9 cellular contexts compared by ENCODE assay signal in the genomic region with DNA sequence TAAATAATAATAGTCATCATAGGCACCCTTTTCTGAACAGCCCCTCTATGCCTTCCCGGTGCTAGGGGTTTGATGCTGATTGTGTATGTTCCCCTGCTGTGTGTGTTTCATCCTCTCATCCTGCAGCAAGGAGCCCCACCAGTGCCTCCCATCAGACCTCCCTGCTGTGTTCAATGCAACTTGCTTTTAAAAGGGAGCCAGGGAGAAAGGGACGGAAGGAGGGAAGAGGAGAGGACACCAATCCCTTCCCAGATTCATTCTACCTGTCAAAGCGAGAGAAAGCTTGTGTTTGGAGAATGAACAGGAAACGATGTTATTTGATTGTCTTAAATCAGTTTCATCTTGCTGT.
DNase-seq lines count a peak whose midpoint lies in the region; ATAC-seq and TF ChIP-seq lines count a peak whose summit lies in the region.
"Had no signal": no experiment of that assay in that cellular context is flagged by ENCODE, and none has a peak within 500 bp of the region (broad histone marks: within the 10 kb centered on the region; RNA-seq: fewer than 3 reads in every experiment).

No MANE protein-coding gene starts in this region.

- no peak for TF ChIP-seq POLR2A in tibial nerve (IDR thresholded peaks at IDR 0.05)

- POLR2A ChIA-PET in AG04450 (lab: Yijun Ruan, JAX) = no interaction called here

- 39 to 50% methylated on average over 4 of the region's 4 CpGs for WGBS in tibial nerve, 2 donors

- H3K4me1 ChIP-seq in HUES48 (ENCODE audit: control insufficient read depth, insufficient read depth, low read length) (peaks cover 8% of the 10 kb centered on the region; the same call in 1 of the 2 replicates), tibial nerve (peaks cover 0 to 8% (median 3%) of the 10 kb centered on the region in 4 donors)

- TF ChIP-seq CTCF in AG04450 (IDR thresholded peaks at IDR 0.05; ENCODE audit: low read depth, low read length) (no peak), tibial nerve (IDR thresholded peaks at IDR 0.05) (no peak)

- CTCF ChIA-PET in AG04450 (lab: Charles Lee) = interaction anchor here (0.8 to 1.3 kb wide), 3 partner anchors 11 to 463 kb away, joined by 3 read pairs; no protein-coding TSS in a partner anchor

- peak overlapping the region; percentile 77 for H3K27ac ChIP-seq in AG04450 (ENCODE audit: low read depth, low read length)
- no peak overlapping the region for H3K27ac ChIP-seq in HUES48 (ENCODE audit: low read depth, low read length)
- peak overlapping the region; percentile 62 to 86 (median 71) for H3K27ac ChIP-seq in tibial nerve
- H3K27ac ChIP-seq: epithelial cell of prostate had no signal

- no peaks in the 10 kb centered on the region for H3K9me3 ChIP-seq in AG04450 (ENCODE audit: control insufficient read depth, insufficient read depth, low read length)
- H3K9me3 ChIP-seq in HUES48 (ENCODE audit: control insufficient read depth, insufficient read depth, low read length) = no peaks in the 10 kb centered on the region
- H3K9me3 ChIP-seq in tibial nerve = peaks cover 0 to 3% (median 0%) of the 10 kb centered on the region in 4 donors

- H3K36me3 ChIP-seq in HUES48 (ENCODE audit: control insufficient read depth, insufficient read depth, low read length) (no peaks in the 10 kb centered on the region), tibial nerve (no peaks in the 10 kb centered on the region)

- H3K9ac ChIP-seq in HUES48 (ENCODE audit: low read depth, low read length) = no peak overlapping the region

- H3K27me3 ChIP-seq in AG04450 (ENCODE audit: control insufficient read depth, insufficient read depth, low read length) (no peaks in the 10 kb centered on the region), HUES48 (ENCODE audit: control insufficient read depth, insufficient read depth, low read length) (no peaks in the 10 kb centered on the region), tibial nerve (no peaks in the 10 kb centered on the region)

- TF ChIP-seq EP300 in tibial nerve (IDR thresholded peaks at IDR 0.05) = no peak

- H3K4me3 ChIP-seq in AG04450 (ENCODE audit: low read depth, low read length) = peak overlapping the region; percentile 36; the same call in 1 of the 2 replicates
- peak overlapping the region; percentile 62 for H3K4me3 ChIP-seq in HUES48 (ENCODE audit: low read depth, low read length)
- H3K4me3 ChIP-seq in tibial nerve = peak overlapping the region; percentile 29 to 51 (median 38)

- DNase-seq in AG04450 (ENCODE audit: low read depth, low spot score) (no peak), amniotic epithelial cell (ENCODE audit: low read depth) (peak; percentile 12), islet precursor cell (peak; percentile 62), tibial nerve (ENCODE audit: low spot score in 2 of 2) (peak in 1 of 2 donors; percentile 22), H4 (ENCODE audit: low spot score) (no peak)
- no peak for DNase-seq in activated naive CD4-positive, alpha-beta T cell (lab: John Stamatoyannopoulos, UW)

- peak; percentile 17 for ATAC-seq in GM19372 (IDR thresholded peaks at IDR 0.05; ENCODE audit: low read depth, unreplicated experiment)

Comparison
In these comparisons a context has a peak if more than half of its experiments do, and no peak if none do; other contexts are left out.
1. DNase-seq: peak in amniotic epithelial cell (single experiment) and islet precursor cell (single experiment); none in AG04450 (single experiment), H4 (single experiment) and activated naive CD4-positive, alpha-beta T cell (0 of 4).
2. Peak in every context shown above with its lines, with median percentiles within 50 percentile points of each other: H3K4me3 ChIP-seq.